Comparison of ENCODE assay signal across 1 cellular context in genomic region chr21:39712976-39713375, GRCh38.
TF ChIP-seq lines count a peak whose summit lies in the region.

No MANE protein-coding gene starts in this region.

TF ChIP-seq in K562, 482 proteins besides CTCF, POLR2A, EP300 and RAD21 (continued from another document):
- no peak for TF ChIP-seq MXD1 (CRISPR knock-in tag; IDR thresholded peaks at IDR 0.05; ENCODE audit: borderline replicate concordance, poor library complexity, severe bottlenecking)
